Comparison of ENCODE assay signal across 12 cellular contexts in the genomic region with DNA sequence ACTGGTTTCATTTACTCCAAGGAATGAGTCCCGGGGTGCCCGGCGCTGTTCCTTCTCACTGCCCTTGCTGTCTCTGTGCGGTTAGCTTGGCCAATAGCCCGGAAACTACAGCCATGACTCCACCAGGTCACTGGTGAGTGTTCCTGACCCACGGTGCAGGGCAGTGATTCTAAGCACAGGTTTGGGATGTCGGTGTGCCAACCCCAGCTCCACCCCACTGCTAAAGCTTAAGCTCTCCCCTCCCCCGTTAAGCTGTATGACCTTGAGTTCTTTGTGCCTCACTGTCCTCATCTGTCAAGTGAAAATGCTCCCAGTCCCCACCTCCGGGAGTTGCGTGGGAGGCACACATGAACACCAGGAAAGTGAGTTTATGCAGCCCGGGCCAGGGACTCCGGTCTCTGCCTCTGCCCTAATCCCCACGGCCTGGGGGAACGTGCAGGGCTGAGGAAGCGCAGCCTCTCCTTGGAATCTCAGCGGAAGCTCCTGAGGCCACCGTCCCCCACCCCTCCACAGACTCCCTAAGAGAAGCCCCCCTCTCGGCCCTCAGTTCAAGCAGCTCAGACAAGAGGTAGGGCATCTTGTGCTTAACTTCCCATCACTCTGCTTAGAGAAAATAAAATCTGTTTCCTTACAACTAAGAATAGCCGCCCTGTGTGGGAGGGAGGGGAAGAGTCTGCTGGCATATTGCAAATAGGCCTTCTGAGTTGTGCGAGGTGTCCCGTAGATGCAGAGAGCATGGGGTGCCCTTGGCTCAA.
DNase-seq lines count a peak whose midpoint lies in the region; ATAC-seq, FAIRE-seq and TF ChIP-seq lines count a peak whose summit lies in the region.
"Had no signal": no experiment of that assay in that cellular context is flagged by ENCODE, and none has a peak within 500 bp of the region (broad histone marks: within the 10 kb centered on the region; RNA-seq: fewer than 3 reads in every experiment).

No MANE protein-coding gene starts in this region.

- CTCF ChIA-PET in HepG2 (lab: Yijun Ruan, JAX; ENCODE audit: low intra/inter-chr PET ratio, low total read pairs) = no interaction called here

- H3K79me2 ChIP-seq in HepG2 (ENCODE audit: insufficient read depth, low read length) = no peaks in the 10 kb centered on the region

- 59% methylated on average over 21 of the region's 21 CpGs for WGBS in HepG2 (ENCODE audit: low lambda C conversion rate)
- 28 to 51% methylated on average over 21 of the region's 21 CpGs for WGBS in tibial nerve, 2 donors

- H3K27ac ChIP-seq in HepG2 (ENCODE audit: extremely low read length, insufficient read depth, low read length) (no peak overlapping the region), tibial nerve (peak overlapping the region in 2 of 4 donors; percentile 34 to 66)
- H3K27ac ChIP-seq: psoas muscle had no signal

- peak; percentile 57 for DNase-seq in NCI-H226
- DNase-seq in dermis blood vessel endothelial cell = peak; percentile 40
- DNase-seq in HepG2 (ENCODE audit: low spot score) = no peak
- DNase-seq in tibial nerve (ENCODE audit: low spot score in 2 of 2) = peak; percentile 12 to 35
- no peak for DNase-seq in stimulated activated CD8-positive, alpha-beta memory T cell treated with anti-CD3 and anti-CD28 coated beads, Interleukin-4, amount 100 ng/mL, for 48 hours
- DNase-seq in G401 (ENCODE audit: low spot score) = no peak
- no peak for DNase-seq in natural killer cell treated with Interleukin-12 subunit alpha and Interleukin-12 subunit beta and Interleukin-15 and Interleukin-18, amount 100 ng/mL, for 72 hours (ENCODE audit: low spot score)
- DNase-seq: activated CD4-positive, alpha-beta T cell treated with anti-CD3 and anti-CD28 coated beads, Interleukin-2, amount 50 U/mL, for 48 hours; activated naive CD4-positive, alpha-beta T cell treated with anti-CD3 and anti-CD28 coated beads, Interleukin-2, amount 10 ng/mL, durations not matched to agents 7 days and 5 days had no signal

- H3K9me3 ChIP-seq in HepG2 (ENCODE audit: low read length) = no peaks in the 10 kb centered on the region
- no peaks in the 10 kb centered on the region for H3K9me3 ChIP-seq in tibial nerve
- H3K9me3 ChIP-seq: psoas muscle had no signal

- no peak overlapping the region for H2AFZ ChIP-seq in HepG2 (ENCODE audit: low read length)

- BruUV-seq in HepG2 (replicated peaks; lab: Mats Ljungman, UMichigan) = no TSS peak

- H3K36me3 ChIP-seq in HepG2 (replicated peaks in 1 of 2; ENCODE audit: control insufficient read depth in 1 of 2, insufficient read depth in 2 of 2, low read length in 2 of 2) (no peaks in the 10 kb centered on the region), tibial nerve (no peaks in the 10 kb centered on the region)

- TF ChIP-seq EP300 in HepG2 (IDR thresholded peaks at IDR 0.05; ENCODE audit: low read depth in 2 of 2, low read length in 2 of 2) = no peak
- no peak for TF ChIP-seq EP300 in HepG2 (CRISPR knock-in tag; IDR thresholded peaks at IDR 0.05; ENCODE audit: borderline replicate concordance)
- TF ChIP-seq EP300 in tibial nerve (IDR thresholded peaks at IDR 0.05) = no peak

- TF ChIP-seq POLR2A in HepG2 (IDR thresholded peaks at IDR 0.05; ENCODE audit: insufficient read depth in 1 of 2, low read depth in 2 of 2, low read length in 2 of 2) (no peak), tibial nerve (IDR thresholded peaks at IDR 0.05) (no peak)

- H3K9me3 Mint-ChIP-seq in natural killer cell treated with Interleukin-12 subunit alpha and Interleukin-12 subunit beta and Interleukin-15 and Interleukin-18, amount 100 ng/mL, for 72 hours = no peaks in the 10 kb centered on the region
- H3K9me3 Mint-ChIP-seq: activated naive CD4-positive, alpha-beta T cell treated with anti-CD3 and anti-CD28 coated beads, Interleukin-2, amount 10 ng/mL, durations not matched to agents 7 days and 5 days had no signal

- no peaks in the 10 kb centered on the region for H4K20me1 ChIP-seq in HepG2 (ENCODE audit: insufficient read depth, low read length)

- no peak for TF ChIP-seq CTCF in HepG2 (CRISPR knock-in tag; IDR thresholded peaks at IDR 0.05)
- no peak for TF ChIP-seq CTCF in tibial nerve (IDR thresholded peaks at IDR 0.05)

- no peaks in the 10 kb centered on the region for H3K4me1 Mint-ChIP-seq in natural killer cell treated with Interleukin-12 subunit alpha and Interleukin-12 subunit beta and Interleukin-15 and Interleukin-18, amount 100 ng/mL, for 72 hours (ENCODE audit: low read depth in 2 of 2)
- H3K4me1 Mint-ChIP-seq: activated naive CD4-positive, alpha-beta T cell treated with anti-CD3 and anti-CD28 coated beads, Interleukin-2, amount 10 ng/mL, durations not matched to agents 7 days and 5 days had no signal

- peaks cover 1 to 10% of the 10 kb centered on the region in 2 experiments; a peak in 3 of 5 replicates for H3K27me3 ChIP-seq in HepG2 (ENCODE audit: control insufficient read depth in 1 of 2, insufficient read depth in 2 of 2, low read length in 2 of 2)
- H3K27me3 ChIP-seq in tibial nerve = no peaks in the 10 kb centered on the region

- peaks cover 0 to 15% of the 10 kb centered on the region in 2 donors for H3K27me3 Mint-ChIP-seq in natural killer cell treated with Interleukin-12 subunit alpha and Interleukin-12 subunit beta and Interleukin-15 and Interleukin-18, amount 100 ng/mL, for 72 hours
- H3K27me3 Mint-ChIP-seq: activated naive CD4-positive, alpha-beta T cell treated with anti-CD3 and anti-CD28 coated beads, Interleukin-2, amount 10 ng/mL, durations not matched to agents 7 days and 5 days had no signal

- no peak for ATAC-seq in HepG2
- no peak for ATAC-seq in natural killer cell treated with Interleukin-12 subunit alpha and Interleukin-12 subunit beta and Interleukin-15 and Interleukin-18, amount 100 ng/mL, for 72 hours
- ATAC-seq: left lobe of liver had no signal

- in situ Hi-C loops in HepG2 (cut with HindIII; ENCODE audit: extremely low pct_ligation_motif_present, low pct_unique_long_range_greater_than_20kb) = no loop called here
- in situ Hi-C loops in G401 (cut with HindIII; ENCODE audit: low sequenced_read_pairs) = no loop called here

- no peak for FAIRE-seq in HepG2 (lab: Jason Lieb, UNC)
- FAIRE-seq: endometrium had no signal

- no peaks in the 10 kb centered on the region for H3K4me1 ChIP-seq in HepG2 (ENCODE audit: insufficient read depth, low read length)
- H3K4me1 ChIP-seq in tibial nerve = peaks cover 0 to 9% (median 0%) of the 10 kb centered on the region in 4 donors
- H3K4me1 ChIP-seq: psoas muscle had no signal

- H3K4me3 ChIP-seq in HepG2 (replicated peaks in 1 of 3; ENCODE audit: insufficient read depth in 1 of 3, low read depth in 2 of 3, low read length in 3 of 3) = no peak overlapping the region
- H3K4me3 ChIP-seq in tibial nerve = no peak overlapping the region
- H3K4me3 ChIP-seq: psoas muscle had no signal

- no peak overlapping the region for H3K27ac Mint-ChIP-seq in natural killer cell treated with Interleukin-12 subunit alpha and Interleukin-12 subunit beta and Interleukin-15 and Interleukin-18, amount 100 ng/mL, for 72 hours
- H3K27ac Mint-ChIP-seq: activated naive CD4-positive, alpha-beta T cell treated with anti-CD3 and anti-CD28 coated beads, Interleukin-2, amount 10 ng/mL, durations not matched to agents 7 days and 5 days had no signal

- H3K4me3 Mint-ChIP-seq in natural killer cell treated with Interleukin-12 subunit alpha and Interleukin-12 subunit beta and Interleukin-15 and Interleukin-18, amount 100 ng/mL, for 72 hours = no peak overlapping the region
- H3K4me3 Mint-ChIP-seq: activated naive CD4-positive, alpha-beta T cell treated with anti-CD3 and anti-CD28 coated beads, Interleukin-2, amount 10 ng/mL, durations not matched to agents 7 days and 5 days had no signal

- POLR2A ChIA-PET in HepG2 (lab: Yijun Ruan, JAX) = no interaction called here

- no peak overlapping the region for H3K9ac ChIP-seq in HepG2 (ENCODE audit: insufficient read depth, low read depth, low read length)

- intact Hi-C loops in HepG2 (cut with micrococcal nuclease; ENCODE audit: unreplicated experiment) = no loop called here

- no peak for TF ChIP-seq RAD21 in HepG2 (CRISPR knock-in tag; IDR thresholded peaks at IDR 0.05)

- no peak overlapping the region for H3K4me2 ChIP-seq in HepG2 (ENCODE audit: low read depth, low read length)

- H3K36me3 Mint-ChIP-seq in natural killer cell treated with Interleukin-12 subunit alpha and Interleukin-12 subunit beta and Interleukin-15 and Interleukin-18, amount 100 ng/mL, for 72 hours = no peaks in the 10 kb centered on the region
- H3K36me3 Mint-ChIP-seq: activated naive CD4-positive, alpha-beta T cell treated with anti-CD3 and anti-CD28 coated beads, Interleukin-2, amount 10 ng/mL, durations not matched to agents 7 days and 5 days had no signal

TF ChIP-seq in HepG2, 621 proteins besides CTCF, POLR2A, EP300 and RAD21:
- TF ChIP-seq SRSF4 (IDR thresholded peaks at IDR 0.05; ENCODE audit: low read depth, low read length, poor library complexity, severe bottlenecking) (no peak), ZNF768 (CRISPR knock-in tag; IDR thresholded peaks at IDR 0.05) (peak; percentile 53; the same call in 1 of the 2 replicates)

Comparison
In these comparisons a context has a peak if more than half of its experiments do, and no peak if none do; other contexts are left out.
1. DNase-seq: peak in NCI-H226 (single experiment), dermis blood vessel endothelial cell (single experiment) and tibial nerve (2 of 2); none in HepG2 (single experiment), stimulated activated CD8-positive, alpha-beta memory T cell treated with anti-CD3 and anti-CD28 coated beads, Interleukin-4, amount 100 ng/mL, for 48 hours (single experiment), G401 (single experiment) and natural killer cell treated with Interleukin-12 subunit alpha and Interleukin-12 subunit beta and Interleukin-15 and Interleukin-18, amount 100 ng/mL, for 72 hours (single experiment).